ENCODE assay signal across 29 cellular contexts in the genomic region with DNA sequence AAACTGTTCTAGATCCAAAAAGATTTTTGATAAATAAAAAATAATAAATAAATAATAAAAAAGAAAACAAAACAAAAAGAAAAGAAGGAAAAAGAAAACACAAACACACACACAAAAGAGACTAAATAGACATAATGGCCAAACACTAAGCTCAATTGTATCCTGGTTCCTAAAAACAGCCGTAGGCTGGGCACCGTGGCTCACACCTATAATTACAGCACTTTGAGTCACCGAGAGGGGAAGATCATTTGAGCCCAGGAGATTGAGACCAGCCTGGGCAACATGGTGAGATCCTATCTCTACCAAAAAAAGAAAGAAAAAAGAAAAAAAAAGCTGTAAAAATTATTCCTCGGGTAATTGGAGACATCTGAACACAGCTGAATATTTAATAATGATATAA. TPM values are rescaled to one million over a fixed set of nuclear protein-coding genes. Genes with fewer than 3 reads are reported as not detected.
DNase-seq lines count a peak whose midpoint lies in the region; ATAC-seq, FAIRE-seq and TF ChIP-seq lines count a peak whose summit lies in the region.
"Had no signal": no experiment of that assay in that cellular context is flagged by ENCODE, and none has a peak within 500 bp of the region (broad histone marks: within the 10 kb centered on the region; RNA-seq: fewer than 3 reads in every experiment).

No MANE protein-coding gene starts in this region.

- TF ChIP-seq CTCF in IMR-90 (conservative IDR thresholded peaks at IDR 0.05; ENCODE audit: low read depth, low read length): no peak
- TF ChIP-seq CTCF in bronchial epithelial cell (IDR thresholded peaks at IDR 0.05; ENCODE audit: insufficient read depth, low read length, severe bottlenecking): no peak
- TF ChIP-seq CTCF in right lobe of liver (IDR thresholded peaks at IDR 0.05): no peak

- no peak overlapping the region for H2BK15ac ChIP-seq in IMR-90 (ENCODE audit: low read depth, low read length)

- H2AFZ ChIP-seq in IMR-90 (replicated peaks; ENCODE audit: low read length, poor library complexity): no peak overlapping the region
- H2AFZ ChIP-seq: hepatocyte, neural progenitor cell had no signal

- no CpG with 5 or more reads among the region's 4 CpGs for WGBS in IMR-90 (ENCODE audit: extremely low coverage in 2 of 2, insufficient read length in 1 of 2), 2 experiments
- 92% methylated on average over 2 of the region's 4 CpGs for WGBS in right lobe of liver (ENCODE audit: insufficient coverage, low coverage, low lambda C conversion rate, missing lambda C conversion rate)

- H4K91ac ChIP-seq in IMR-90 (ENCODE audit: insufficient read depth, low read depth, low read length): no peak overlapping the region

- H3K36me3 ChIP-seq in IMR-90 (ENCODE audit: control insufficient read depth, insufficient read depth, low read length) (peaks cover 3% of the 10 kb centered on the region), bronchial epithelial cell (ENCODE audit: control insufficient read depth, insufficient read depth, low read length) (peaks cover 4% of the 10 kb centered on the region), right lobe of liver (no peaks in the 10 kb centered on the region)
- H3K36me3 ChIP-seq: cardiac muscle cell, left ventricle myocardium inferior, neural progenitor cell had no signal

- H4K5ac ChIP-seq in IMR-90 (ENCODE audit: low read depth, low read length): no peak overlapping the region

- CTCF ChIA-PET in IMR-90 (lab: Yijun Ruan, JAX): interaction anchor here (0.7 to 3.0 kb wide), 2 partner anchors 71 to 733 kb away, joined by 3 to 23 read pairs; no protein-coding TSS in a partner anchor

- H3K9ac ChIP-seq in IMR-90 (ENCODE audit: low read depth, low read length): no peak overlapping the region
- H3K9ac ChIP-seq: neural progenitor cell, SK-N-SH had no signal

- peak; percentile 3 for DNase-seq in COR-L47 (lab: John Stamatoyannopoulos, UW)
- DNase-seq in IMR-90: no peak
- peak; percentile 55 for DNase-seq in bronchial epithelial cell (ENCODE audit: low read depth)
- peak; percentile 26 for DNase-seq in myocyte (ENCODE audit: low read depth)
- no peak for DNase-seq in NOMO-1 treated with dmso at 0.1 percent for 144 hours (lab: John Stamatoyannopoulos, UW; ENCODE audit: unreplicated experiment)
- no peak for DNase-seq in right lobe of liver
- DNase-seq in T1000 (lab: John Stamatoyannopoulos, UW): no peak
- DNase-seq: activated naive CD4-positive, alpha-beta T cell treated with Interleukin-2 at 50 U/mL for 16 hours; activated T-cell treated with anti-CD3 and anti-CD28 coated beads, Interleukin-2, amount 50 U/mL, for 1 hour; amniotic stem cell; DMS79; immature natural killer cell; left ventricle myocardium inferior; mucosa of descending colon; NCI-H1092 treated with DMSO at 0.1 percent for 48 hours; NCI-H2029 treated with DMSO at 0.1 percent for 48 hours; RPMI8226; SK-N-SH; stimulated activated naive CD4-positive, alpha-beta T cell treated with Interleukin-2 at 50 U/mL for 16 hours; T-helper 9 cell had no signal

- H3K4me1 ChIP-seq in IMR-90 (ENCODE audit: control insufficient read depth, insufficient read depth, low read length) (no peaks in the 10 kb centered on the region), right lobe of liver (peaks cover 0 to 6% (median 0%) of the 10 kb centered on the region in 4 donors)
- H3K4me1 ChIP-seq: left ventricle myocardium inferior, neural progenitor cell had no signal

- no TSS peak for BruUV-seq in IMR-90 (replicated peaks; lab: Mats Ljungman, UMichigan)

- H3K4me2 ChIP-seq in IMR-90 (ENCODE audit: low read depth, low read length): no peak overlapping the region
- H3K4me2 ChIP-seq: hepatocyte, neural progenitor cell, SK-N-SH had no signal

- H2BK120ac ChIP-seq in IMR-90 (ENCODE audit: low read depth, low read length): no peak overlapping the region

- no peak overlapping the region for H3K27ac ChIP-seq in IMR-90 (ENCODE audit: insufficient read depth, low read length)
- H3K27ac ChIP-seq in right lobe of liver: no peak overlapping the region
- H3K27ac ChIP-seq: cardiac muscle cell, hepatocyte, left ventricle myocardium inferior, neural progenitor cell, thoracic aorta had no signal

- POLR2A ChIA-PET in IMR-90 (lab: Charles Lee; ENCODE audit: unreplicated experiment): no interaction called here

- H3K23ac ChIP-seq in IMR-90 (ENCODE audit: low read depth, low read length): no peak overlapping the region

- no peak for FAIRE-seq in bronchial epithelial cell (lab: Jason Lieb, UNC)
- FAIRE-seq: endothelial cell of umbilical vein, GM12891 had no signal

- peaks cover 3% of the 10 kb centered on the region for H3K9me1 ChIP-seq in IMR-90 (ENCODE audit: insufficient read depth, low read length)

- H3K56ac ChIP-seq in IMR-90 (ENCODE audit: extremely low read depth, insufficient read depth, low read length): no peak overlapping the region

- H3K27me3 ChIP-seq in IMR-90 (ENCODE audit: control insufficient read depth, insufficient read depth, low read length): no peaks in the 10 kb centered on the region
- no peaks in the 10 kb centered on the region for H3K27me3 ChIP-seq in bronchial epithelial cell (ENCODE audit: control insufficient read depth, insufficient read depth, low read length)
- H3K27me3 ChIP-seq in right lobe of liver: no peaks in the 10 kb centered on the region
- H3K27me3 ChIP-seq: cardiac muscle cell, hepatocyte, neural progenitor cell had no signal

- 0 out of 2 replicates have a peak overlapping the region, but pooled peaks have one; percentile 10 for H2BK20ac ChIP-seq in IMR-90 (ENCODE audit: low read depth, low read length)

- no peak overlapping the region for H2BK5ac ChIP-seq in IMR-90 (ENCODE audit: low read depth, low read length, poor library complexity, severe bottlenecking)

- H2AK9ac ChIP-seq in IMR-90 (replicated peaks; ENCODE audit: low read depth, low read length, poor library complexity): no peak overlapping the region

- intact Hi-C loops in IMR-90 (cut with micrococcal nuclease) (no loop called here), right lobe of liver (cut with DNase I) (no loop called here)

- H3K14ac ChIP-seq in IMR-90 (replicated peaks; ENCODE audit: low read depth, low read length): no peak overlapping the region

- no peak for ATAC-seq in IMR-90 (ENCODE audit: low read depth)
- ATAC-seq in right lobe of liver: no peak
- ATAC-seq: activated CD4-positive, CD25-positive, alpha-beta regulatory T cell treated with anti-CD3 and anti-CD28 coated beads, Interleukin-2, amount 50 U/mL, for 24 hours; mucosa of descending colon had no signal

- H3K9me3 ChIP-seq in IMR-90 (ENCODE audit: control insufficient read depth, insufficient read depth, low read length) (no peaks in the 10 kb centered on the region), right lobe of liver (no peaks in the 10 kb centered on the region)
- H3K9me3 ChIP-seq: left ventricle myocardium inferior, mucosa of descending colon, SK-N-SH, thoracic aorta had no signal

- in situ Hi-C loops in IMR-90 (cut with MboI; ENCODE audit: low sequenced_read_pairs): no loop called here

- peaks cover 21 to 39% of the 10 kb centered on the region in 2 experiments for H3K79me1 ChIP-seq in IMR-90 (ENCODE audit: low read depth in 1 of 2, low read length in 2 of 2)

- no peak overlapping the region for H3K18ac ChIP-seq in IMR-90 (ENCODE audit: low read depth, low read length)

- dilution Hi-C loops in IMR-90 (cut with HindIII; ENCODE audit: low sequenced_read_pairs, unreplicated experiment): no loop called here

- H3K4me3 ChIP-seq in IMR-90 (ENCODE audit: insufficient read depth, low read depth, low read length) (no peak overlapping the region), bronchial epithelial cell (ENCODE audit: low read depth, low read length) (no peak overlapping the region), right lobe of liver (no peak overlapping the region)
- H3K4me3 ChIP-seq: cardiac muscle cell, hepatocyte, left ventricle myocardium inferior, mucosa of descending colon, neural progenitor cell, skin epidermis, thoracic aorta had no signal

- no peak overlapping the region for H4K8ac ChIP-seq in IMR-90 (ENCODE audit: low read depth in 2 of 2, low read length in 2 of 2)

- no peak overlapping the region for H2AK5ac ChIP-seq in IMR-90 (ENCODE audit: low read depth, low read length)

- no peak for TF ChIP-seq POLR2A in IMR-90 (IDR thresholded peaks at IDR 0.05; ENCODE audit: low read depth, low read length)
- no peak for TF ChIP-seq POLR2A in right lobe of liver (IDR thresholded peaks at IDR 0.05)

- TF ChIP-seq RAD21 in IMR-90 (IDR thresholded peaks at IDR 0.05; ENCODE audit: low read length): no peak

- no peak overlapping the region for H3K4ac ChIP-seq in IMR-90 (ENCODE audit: low read depth, low read length)

- H4K20me1 ChIP-seq in IMR-90 (ENCODE audit: insufficient read depth, low read length): no peaks in the 10 kb centered on the region

RNA-seq across cellular contexts. Expression of a gene that starts 8.9 kb away (rescaled TPM):
- 141 and 161 TPM in 2 replicates for total RNA-seq in IMR-90 (2012; rRNA removed)
- 233 and 249 TPM in 2 replicates for polyA plus RNA-seq in IMR-90 (2012; rRNA removed)
- polyA plus RNA-seq in IMR-90 (2012; cell fraction: cytosol; rRNA removed): 116 and 285 TPM in 2 replicates
- polyA plus RNA-seq in IMR-90 (2012; cell fraction: nucleus; rRNA removed; ENCODE audit: low replicate concordance): 66.3 and 168 TPM in 2 replicates
- 179 and 183 TPM in 2 replicates for total RNA-seq in bronchial epithelial cell
- total RNA-seq in myocyte: 17.6 and 19.8 TPM in 2 replicates
- polyA plus RNA-seq in myocyte (2012): 42.6 TPM
- total RNA-seq in right lobe of liver: 10 to 100 TPM; 26.4 to 60.8 (median 46.3) TPM

RNA-seq across cellular contexts. Expression of a gene that starts 13.5 kb away (rescaled TPM):
- total RNA-seq in IMR-90 (2012; rRNA removed) (2.9 and 3.3 TPM in 2 replicates), bronchial epithelial cell (7.9 and 32.3 TPM in 2 replicates), myocyte (7.8 and 15.7 TPM in 2 replicates), right lobe of liver (10 to 100 TPM in 5 of 6 experiments, 1 to 10 TPM in 1; 9.6 to 15.0 (median 11.1) TPM)
- 10.6 and 12.4 TPM in 2 replicates for polyA plus RNA-seq in IMR-90 (2012; rRNA removed)
- 9.0 and 10.1 TPM in 2 replicates for polyA plus RNA-seq in IMR-90 (2012; cell fraction: cytosol; rRNA removed)
- 34.5 and 54.5 TPM in 2 replicates for polyA plus RNA-seq in IMR-90 (2012; cell fraction: nucleus; rRNA removed; ENCODE audit: low replicate concordance)
- polyA plus RNA-seq in myocyte (2012): 5.6 TPM

RNA-seq across cellular contexts. Expression of a gene that starts 14.9 kb away (rescaled TPM):
- not detected in 2 replicates for total RNA-seq in IMR-90 (2012; rRNA removed)
- 0.77 and 0.87 TPM in 2 replicates for polyA plus RNA-seq in IMR-90 (2012; rRNA removed)
- polyA plus RNA-seq in IMR-90 (2012; cell fraction: cytosol; rRNA removed): 0.60 and 1.3 TPM in 2 replicates
- polyA plus RNA-seq in IMR-90 (2012; cell fraction: nucleus; rRNA removed; ENCODE audit: low replicate concordance): 1.1 and 1.6 TPM in 2 replicates
- not detected in 2 replicates for total RNA-seq in bronchial epithelial cell
- total RNA-seq in myocyte: not detected in 2 replicates
- 4.1 TPM for polyA plus RNA-seq in myocyte (2012)
- total RNA-seq in right lobe of liver: under 1 TPM in 5 of 6 experiments, not detected in 1; 0.89 to 0.99 (median 0.95) TPM
- total RNA-seq: cardiac muscle cell, hepatocyte had no signal

RNA-seq across cellular contexts. Expression of a gene that starts 52.6 kb away (rescaled TPM):
- total RNA-seq in IMR-90 (2012; rRNA removed) (0.18 TPM in 1 of 2 replicates, not detected in the other), bronchial epithelial cell (6.6 and 87.9 TPM in 2 replicates), myocyte (0.21 and 0.37 TPM in 2 replicates), right lobe of liver (under 1 TPM in 4 of 6 experiments, not detected in 2; 0.20 to 0.28 (median 0.25) TPM)
- 1.1 TPM in 2 replicates for polyA plus RNA-seq in IMR-90 (2012; rRNA removed)
- polyA plus RNA-seq in IMR-90 (2012; cell fraction: cytosol; rRNA removed): 1.4 and 2.7 TPM in 2 replicates
- 9.0 and 9.4 TPM in 2 replicates for polyA plus RNA-seq in IMR-90 (2012; cell fraction: nucleus; rRNA removed; ENCODE audit: low replicate concordance)
- 0.20 TPM for polyA plus RNA-seq in myocyte (2012)
- total RNA-seq: endothelial cell of umbilical vein, pulmonary artery endothelial cell had no signal

RNA-seq across cellular contexts. Expression of a gene that starts 57.3 kb away (rescaled TPM):
- total RNA-seq in IMR-90 (2012; rRNA removed): 12.2 and 12.5 TPM in 2 replicates
- polyA plus RNA-seq in IMR-90 (2012; rRNA removed): 21.3 and 25.9 TPM in 2 replicates
- polyA plus RNA-seq in IMR-90 (2012; cell fraction: cytosol; rRNA removed): 18.9 and 21.7 TPM in 2 replicates
- polyA plus RNA-seq in IMR-90 (2012; cell fraction: nucleus; rRNA removed; ENCODE audit: low replicate concordance): 14.3 and 17.2 TPM in 2 replicates
- 8.3 and 10.5 TPM in 2 replicates for total RNA-seq in bronchial epithelial cell
- total RNA-seq in myocyte: 29.2 and 32.1 TPM in 2 replicates
- 27.2 TPM for polyA plus RNA-seq in myocyte (2012)
- total RNA-seq in right lobe of liver: 1 to 10 TPM; 5.5 to 8.4 (median 7.5) TPM

Comparison
In these comparisons a context has a peak if more than half of its experiments do, and no peak if none do; other contexts are left out.
1. DNase-seq: peak in COR-L47 (single experiment), bronchial epithelial cell (single experiment) and myocyte (single experiment); none in IMR-90 (single experiment), NOMO-1 treated with dmso at 0.1 percent for 144 hours (single experiment), right lobe of liver (0 of 3) and T1000 (single experiment).